In genomic region chr9:35909274-35909673, GRCh38 we compare ENCODE assay signal across 9 cellular contexts. TPM values are rescaled to one million over a fixed set of nuclear protein-coding genes. Genes with fewer than 3 reads are reported as not detected.
DNase-seq lines count a peak whose midpoint lies in the region; ATAC-seq, FAIRE-seq and TF ChIP-seq lines count a peak whose summit lies in the region.
"Had no signal": no experiment of that assay in that cellular context is flagged by ENCODE, and none has a peak within 500 bp of the region (broad histone marks: within the 10 kb centered on the region; RNA-seq: fewer than 3 reads in every experiment).

TSS of gene SPAAR (plus strand) at chr9:35909490. CDS start at chr9:35910464, 974 bp downstream.

- no peak within 1 kb of the TSS for H3K4me3 Mint-ChIP-seq in natural killer cell

- H4K20me1 ChIP-seq in keratinocyte (ENCODE audit: control insufficient read depth, extremely low read depth, insufficient read depth, low read length) (no peaks in the 10 kb centered on the region), smooth muscle cell (ENCODE audit: low read depth) (no peaks in the 10 kb centered on the region)

- H3K9ac ChIP-seq in keratinocyte (ENCODE audit: control insufficient read depth, extremely low read depth, insufficient read depth, low read length) (no peak within 1 kb of the TSS), smooth muscle cell (ENCODE audit: low read depth) (no peak within 1 kb of the TSS)

- no peaks in the 10 kb centered on the region for H3K27me3 ChIP-seq in H7 (ENCODE audit: control insufficient read depth, insufficient read depth, low read length)
- H3K27me3 ChIP-seq in keratinocyte (ENCODE audit: control insufficient read depth, extremely low read depth, insufficient read depth, low read length) = no peaks in the 10 kb centered on the region
- no peaks in the 10 kb centered on the region for H3K27me3 ChIP-seq in smooth muscle cell (ENCODE audit: low read depth)

- peaks cover 0 to 12% of the 10 kb centered on the region in 2 donors for H3K4me1 Mint-ChIP-seq in natural killer cell

- H3K27ac ChIP-seq in adipose tissue (ENCODE audit: low read depth, low read length) (peak within 1 kb of the TSS; percentile 57), keratinocyte (ENCODE audit: control insufficient read depth, insufficient read depth, low read length) (no peak within 1 kb of the TSS), smooth muscle cell (ENCODE audit: low read depth) (peak within 1 kb of the TSS; percentile 66)

- H3K4me2 ChIP-seq in keratinocyte (ENCODE audit: control insufficient read depth, extremely low read depth, insufficient read depth, low read depth, low read length) (peak within 1 kb of the TSS; percentile 54), smooth muscle cell (peak within 1 kb of the TSS; percentile 68)

- WGBS in adipose tissue, 3 donors = 52 to 81% (median 72%) methylated on average over 11 of the region's 11 CpGs
- WGBS in smooth muscle cell (ENCODE audit: low lambda C conversion rate) = 90% methylated on average over 11 of the region's 11 CpGs

- H3K9me3 ChIP-seq in keratinocyte (ENCODE audit: control insufficient read depth, low read depth, low read length) (no peaks in the 10 kb centered on the region), smooth muscle cell (replicated peaks; ENCODE audit: low read depth) (no peaks in the 10 kb centered on the region)

- H2AFZ ChIP-seq in keratinocyte (ENCODE audit: control insufficient read depth, low read length) (peak within 1 kb of the TSS; percentile 14), smooth muscle cell (ENCODE audit: low read depth) (peak within 1 kb of the TSS; percentile 16)

- TF ChIP-seq CTCF in keratinocyte (optimal IDR thresholded peaks at IDR 0.05 in 1 of 3, IDR thresholded peaks at IDR 0.05 in 1 of 3, conservative IDR thresholded peaks at IDR 0.05 in 1 of 3; ENCODE audit: extremely low read depth in 1 of 3, insufficient read depth in 2 of 3, low read length in 3 of 3) (no peak), smooth muscle cell (IDR thresholded peaks at IDR 0.05; ENCODE audit: borderline replicate concordance, insufficient read depth, poor library complexity, severe bottlenecking) (no peak), natural killer cell (IDR thresholded peaks at IDR 0.05) (no peak)

- no peak for ATAC-seq in left lobe of liver
- ATAC-seq in natural killer cell = no peak
- ATAC-seq in GM21786 (IDR thresholded peaks at IDR 0.05; ENCODE audit: unreplicated experiment) = no peak

- H3K79me2 ChIP-seq in keratinocyte (ENCODE audit: control insufficient read depth, insufficient read depth, low read length) (no peaks in the 10 kb centered on the region), smooth muscle cell (ENCODE audit: low read depth) (no peaks in the 10 kb centered on the region)

- H3K36me3 ChIP-seq in H7 (replicated peaks; ENCODE audit: control insufficient read depth, insufficient read depth, low read length) = no peaks in the 10 kb centered on the region
- H3K36me3 ChIP-seq in keratinocyte (ENCODE audit: control insufficient read depth in 2 of 2, extremely low read depth in 1 of 2, insufficient read depth in 2 of 2, low read length in 2 of 2) = no peaks in the 10 kb centered on the region
- H3K36me3 ChIP-seq in smooth muscle cell (ENCODE audit: low read depth) = no peaks in the 10 kb centered on the region

- H3K4me3 ChIP-seq in H7 (ENCODE audit: insufficient read depth, low read depth, low read length) (no peak within 1 kb of the TSS), keratinocyte (ENCODE audit: control insufficient read depth in 2 of 3, extremely low read depth in 1 of 3, insufficient read depth in 2 of 3, low read depth in 1 of 3, low read length in 3 of 3) (no peak within 1 kb of the TSS), smooth muscle cell (no peak within 1 kb of the TSS)

- H3F3A ChIP-seq in smooth muscle cell (ENCODE audit: low read depth) = peaks cover 12% of the 10 kb centered on the region

- no peak for FAIRE-seq in keratinocyte (lab: Jason Lieb, UNC)

- dilution Hi-C loops in keratinocyte (cut with MboI; ENCODE audit: extremely low pct_ligation_motif_present, low sequenced_read_pairs) = no loop called here

- no peak within 1 kb of the TSS for H3K27ac Mint-ChIP-seq in natural killer cell

- H3K4me1 ChIP-seq in keratinocyte (ENCODE audit: control insufficient read depth, extremely low read depth, insufficient read depth, low read length) (peaks cover 38% of the 10 kb centered on the region), smooth muscle cell (ENCODE audit: low read depth) (peaks cover 26% of the 10 kb centered on the region)

- H3K27me3 Mint-ChIP-seq in natural killer cell (ENCODE audit: low read depth in 2 of 2) = no peaks in the 10 kb centered on the region

- H3K9me1 ChIP-seq in keratinocyte (ENCODE audit: control insufficient read depth, extremely low read depth, insufficient read depth, low read length) = no peaks in the 10 kb centered on the region

- intact Hi-C loops in natural killer cell (cut with micrococcal nuclease) = no loop called here

- no peaks in the 10 kb centered on the region for H3K36me3 Mint-ChIP-seq in natural killer cell

- H3K9me3 Mint-ChIP-seq in natural killer cell = no peaks in the 10 kb centered on the region

- DNase-seq in H7 (peak; percentile 52), keratinocyte (ENCODE audit: low read depth, low spot score) (no peak), smooth muscle cell (lab: John Stamatoyannopoulos, UW; ENCODE audit: unreplicated experiment) (no peak), left lobe of liver (ENCODE audit: low spot score) (no peak), natural killer cell (no peak)
- no peak for DNase-seq in stimulated activated CD4-positive, alpha-beta T cell treated with anti-CD3 and anti-CD28 coated beads, Interleukin-4, amount 100 ng/mL, for 4 hours
- DNase-seq: activated CD8-positive, alpha-beta memory T cell treated with anti-CD3 and anti-CD28 coated beads, Interleukin-2, amount 50 U/mL, for 48 hours had no signal

RNA-seq across cellular contexts. Expression of gene SPAAR, which starts in this region (rescaled TPM):
- total RNA-seq in H7 (2014; rRNA removed; shearing (Covaris generic)) = 0.07 TPM in 1 of 2 replicates, not detected in the other
- polyA plus RNA-seq in adipose tissue = 10 to 100 TPM in 2 of 3 donors, 1 to 10 TPM in 1; 1.5 to 16.9 (median 14.6) TPM
- not detected in 3 replicates for polyA plus RNA-seq in keratinocyte
- polyA plus RNA-seq in keratinocyte (2011; ENCODE audit: low read depth) = not detected
- not detected in 2 replicates for polyA plus RNA-seq in keratinocyte (2011; cell fraction: cytosol; rRNA removed)
- not detected in 2 replicates for polyA plus RNA-seq in keratinocyte (2011; cell fraction: nucleus; rRNA removed)
- not detected in 2 replicates for polyA plus RNA-seq in keratinocyte (2012; ENCODE audit: low replicate concordance)
- polyA minus RNA-seq in keratinocyte = not detected in 3 replicates
- not detected for polyA minus RNA-seq in keratinocyte (2011; cell fraction: cytosol; rRNA and poly(A)+ RNA removed)
- polyA minus RNA-seq in keratinocyte (2011; cell fraction: nucleus; rRNA and poly(A)+ RNA removed) = not detected in 2 replicates
- not detected in 2 replicates for total RNA-seq in smooth muscle cell
- polyA plus RNA-seq in smooth muscle cell = 0.26 TPM in 2 replicates
- 1.1 TPM for total RNA-seq in left lobe of liver
- total RNA-seq in natural killer cell = not detected

Comparison
In these comparisons a context has a peak if more than half of its experiments do, and no peak if none do; other contexts are left out.
1. Peak in DNase-seq in H7; RNA of the gene not detected or under 1 TPM.